8 cellular contexts compared by ENCODE assay signal in the genomic region with DNA sequence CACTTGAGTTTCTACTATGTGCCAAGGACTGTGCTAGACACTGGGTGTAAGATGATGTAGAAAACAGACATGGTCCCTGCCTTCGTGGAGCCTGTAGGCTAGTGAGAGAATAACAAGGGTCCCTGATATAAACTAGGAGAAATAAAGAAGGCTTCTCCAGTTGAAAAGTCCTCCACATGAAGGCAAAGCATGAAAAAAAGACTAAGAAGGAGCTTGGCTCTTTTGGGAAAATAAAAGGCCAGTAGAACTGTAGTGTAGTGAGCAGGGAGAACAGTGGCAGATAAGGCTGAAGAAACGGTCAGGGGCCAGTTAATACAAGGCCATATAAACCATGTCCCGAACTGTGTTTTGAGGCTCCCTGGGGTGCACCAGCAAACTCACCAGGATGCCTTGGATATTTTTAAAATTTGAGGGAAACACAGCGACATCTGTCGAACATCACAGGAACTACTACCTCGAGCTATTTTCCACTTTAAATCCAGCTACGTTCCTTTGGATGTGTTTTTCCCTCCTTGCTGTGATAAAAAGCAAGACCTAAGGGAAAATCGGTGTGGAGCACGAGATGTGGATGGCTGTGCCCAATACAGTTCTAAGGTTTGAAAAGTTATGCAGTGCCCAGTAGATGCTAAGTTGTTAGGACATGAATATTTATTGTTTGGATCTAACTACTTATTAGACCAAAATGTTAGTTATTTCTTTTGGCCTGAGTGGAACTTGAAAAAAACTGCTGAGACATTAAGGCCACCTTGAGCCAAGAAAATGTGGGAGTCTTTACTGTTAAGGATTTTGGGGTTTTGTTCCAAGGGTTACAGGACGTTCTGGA. TPM values are rescaled to one million over a fixed set of nuclear protein-coding genes. Genes with fewer than 3 reads are reported as not detected.
DNase-seq lines count a peak whose midpoint lies in the region; ATAC-seq, FAIRE-seq and TF ChIP-seq lines count a peak whose summit lies in the region.

No MANE protein-coding gene starts in this region.

- no peaks in the 10 kb centered on the region for H3K9me3 Mint-ChIP-seq in astrocyte (ENCODE audit: unreplicated experiment)

- H3K27ac ChIP-seq in Karpas-422 (ENCODE audit: low read length) (no peak overlapping the region), RWPE1 (no peak overlapping the region), astrocyte (ENCODE audit: low read depth, low read length) (no peak overlapping the region), right cardiac atrium (ENCODE audit: low read length) (no peak overlapping the region)

- no peak for FAIRE-seq in astrocyte (lab: Jason Lieb, UNC)

- H3K27me3 Mint-ChIP-seq in astrocyte (ENCODE audit: low read depth, unreplicated experiment): no peaks in the 10 kb centered on the region

- 0 out of 2 replicates have a peak, but pooled peaks cover 2% of the 10 kb centered on the region for H3K4me1 ChIP-seq in Karpas-422 (ENCODE audit: low read length)
- H3K4me1 ChIP-seq in astrocyte (ENCODE audit: insufficient read depth, low read length): no peaks in the 10 kb centered on the region
- no peaks in the 10 kb centered on the region for H3K4me1 ChIP-seq in right cardiac atrium (ENCODE audit: control insufficient read depth, insufficient read depth, low read length)

- H3K4me3 ChIP-seq in Karpas-422 (ENCODE audit: low read length) (no peak overlapping the region), astrocyte (ENCODE audit: insufficient read depth, low read depth, low read length) (no peak overlapping the region), right cardiac atrium (ENCODE audit: low read length) (no peak overlapping the region), retinal pigment epithelial cell (ENCODE audit: low read length) (no peak overlapping the region)

- H2AFZ ChIP-seq in Karpas-422 (ENCODE audit: low read length) (no peak overlapping the region), astrocyte (ENCODE audit: low read depth, low read length) (peak overlapping the region; percentile 36)

- peak; percentile 80 for TF ChIP-seq CTCF in RWPE1 (conservative IDR thresholded peaks at IDR 0.05; ENCODE audit: low read depth)
- peak; percentile 91 for TF ChIP-seq CTCF in astrocyte (IDR thresholded peaks at IDR 0.05; ENCODE audit: insufficient read depth, low read depth, low read length)
- TF ChIP-seq CTCF in retinal pigment epithelial cell (conservative IDR thresholded peaks at IDR 0.05; ENCODE audit: low read depth, low read length): peak; percentile 80

- POLR2A ChIA-PET in RWPE1 (lab: Yijun Ruan, JAX; ENCODE audit: low non-redundant PET): no interaction called here

- H3K9me3 ChIP-seq in Karpas-422 (ENCODE audit: low read length) (no peaks in the 10 kb centered on the region), astrocyte (ENCODE audit: insufficient read depth, low read depth, low read length) (no peaks in the 10 kb centered on the region), right cardiac atrium (ENCODE audit: control insufficient read depth, low read length) (no peaks in the 10 kb centered on the region)

- CTCF ChIA-PET in RWPE1 (lab: Yijun Ruan, JAX): interaction anchor here (0.6 to 1.8 kb wide), 9 partner anchors 11 to 108 kb away, joined by 3 to 16 read pairs (median 3); no protein-coding TSS in a partner anchor

- no peaks in the 10 kb centered on the region for H3K36me3 Mint-ChIP-seq in astrocyte (ENCODE audit: low read depth, unreplicated experiment)

- H3K4me2 ChIP-seq in Karpas-422 (ENCODE audit: low read depth, low read length, poor library complexity, severe bottlenecking) (no peak overlapping the region), astrocyte (ENCODE audit: low read length) (peak overlapping the region; percentile 48)

- H3K27me3 ChIP-seq in Karpas-422 (ENCODE audit: low read length) (no peaks in the 10 kb centered on the region), astrocyte (ENCODE audit: insufficient read depth, low read length) (no peaks in the 10 kb centered on the region), right cardiac atrium (ENCODE audit: control insufficient read depth, insufficient read depth) (no peaks in the 10 kb centered on the region)

- H3K9ac ChIP-seq in Karpas-422 (ENCODE audit: low read length) (no peak overlapping the region), astrocyte (ENCODE audit: low read length) (no peak overlapping the region)

- no peaks in the 10 kb centered on the region for H3K9me2 ChIP-seq in Karpas-422 (replicated peaks; ENCODE audit: insufficient read depth, low read length)

- H3K4me3 Mint-ChIP-seq in astrocyte (ENCODE audit: unreplicated experiment): no peak overlapping the region

- H3K4me1 Mint-ChIP-seq in astrocyte (ENCODE audit: low read depth, unreplicated experiment): peaks cover 11% of the 10 kb centered on the region

- intact Hi-C loops in right cardiac atrium (cut with DNase I): loop anchor here in 3 of 4 donors (2.0 to 5.0 kb wide), 2 partner anchors 50 to 51 kb away; no protein-coding TSS in a partner anchor

- H4K20me1 ChIP-seq in Karpas-422 (ENCODE audit: insufficient read depth, low read depth, low read length): no peaks in the 10 kb centered on the region
- no peaks in the 10 kb centered on the region for H4K20me1 ChIP-seq in astrocyte (ENCODE audit: insufficient read depth, low read length)

- H3K36me3 ChIP-seq in Karpas-422 (ENCODE audit: insufficient read depth, low read length) (no peaks in the 10 kb centered on the region), astrocyte (ENCODE audit: insufficient read depth, low read length) (no peaks in the 10 kb centered on the region)

- H3K79me2 ChIP-seq in Karpas-422 (ENCODE audit: low read length) (no peaks in the 10 kb centered on the region), astrocyte (ENCODE audit: insufficient read depth, low read length) (no peaks in the 10 kb centered on the region)

- DNase-seq in Daoy (ENCODE audit: low read depth) (peak; percentile 42), Karpas-422 (peak; percentile 74), RWPE1 (ENCODE audit: low spot score) (peak; percentile 59), astrocyte (ENCODE audit: low read depth) (no peak), right cardiac atrium (peak in 1 of 3 donors; percentile 65), retinal pigment epithelial cell (ENCODE audit: low read depth) (no peak)
- DNase-seq in activated CD4-positive, CD25-positive, alpha-beta regulatory T cell (lab: John Stamatoyannopoulos, UW): no peak

- WGBS in right cardiac atrium: 7% methylated on average over 10 of the region's 10 CpGs

- H3K27ac Mint-ChIP-seq in astrocyte (ENCODE audit: unreplicated experiment): no peak overlapping the region

- ATAC-seq in right cardiac atrium: peak; percentile 57 to 80
- ATAC-seq in GM21619 (IDR thresholded peaks at IDR 0.05; ENCODE audit: unreplicated experiment): no peak

RNA-seq across cellular contexts. Expression of gene CFL2, which starts 8.5 kb away (rescaled TPM):
- 66.9 and 73.6 TPM in 2 replicates for total RNA-seq in Daoy (2014; rRNA removed; shearing (Covaris generic))
- total RNA-seq in Karpas-422 (2014; rRNA removed; shearing (Covaris generic); ENCODE audit: low replicate concordance): 6.1 and 19.0 TPM in 2 replicates
- total RNA-seq in astrocyte (103 and 110 TPM in 2 replicates), right cardiac atrium (100 to 1,000 TPM; 313 to 329 (median 320) TPM)
- 326 TPM for polyA plus RNA-seq in right cardiac atrium

Comparison
In these comparisons a context has a peak if more than half of its experiments do, and no peak if none do; other contexts are left out.
1. DNase-seq: peak in Daoy (single experiment), Karpas-422 (single experiment) and RWPE1 (single experiment); none in astrocyte (single experiment), retinal pigment epithelial cell (single experiment) and activated CD4-positive, CD25-positive, alpha-beta regulatory T cell (0 of 4).
2. Peak in every context shown above with its lines, with median percentiles within 50 percentile points of each other: CTCF ChIP-seq.